1 cellular context compared by ENCODE assay signal in the genomic region with DNA sequence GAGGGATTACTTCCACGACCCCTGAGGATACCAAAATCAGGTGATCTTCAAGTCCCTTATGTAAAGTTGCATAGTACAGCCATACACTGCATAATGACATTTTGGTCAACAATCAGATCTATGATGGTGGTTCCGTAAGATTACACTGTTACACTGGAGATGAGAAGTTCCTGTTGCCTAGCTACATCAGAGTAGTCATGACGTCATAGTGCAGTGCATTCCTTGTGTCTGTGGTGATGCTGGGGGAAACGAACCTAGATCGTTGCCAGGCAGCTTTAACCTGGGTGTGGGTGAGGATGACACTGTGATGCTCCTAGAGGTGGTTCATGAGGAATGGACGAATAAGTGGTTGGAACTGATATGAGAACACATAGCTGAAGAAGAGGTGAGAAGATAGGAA.
TF ChIP-seq lines count a peak whose summit lies in the region.

No MANE protein-coding gene starts in this region.

TF ChIP-seq in K562, 482 proteins besides CTCF, POLR2A, EP300 and RAD21:
- TF ChIP-seq CREM (IDR thresholded peaks at IDR 0.05; ENCODE audit: low read depth), result 0 out of 2 replicates have a peak, but pooled peaks have one; percentile 29
- TF ChIP-seq, protein P1, sequence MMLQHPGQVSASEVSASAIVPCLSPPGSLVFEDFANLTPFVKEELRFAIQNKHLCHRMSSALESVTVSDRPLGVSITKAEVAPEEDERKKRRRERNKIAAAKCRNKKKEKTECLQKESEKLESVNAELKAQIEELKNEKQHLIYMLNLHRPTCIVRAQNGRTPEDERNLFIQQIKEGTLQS (IDR thresholded peaks at IDR 0.05), result peak; percentile 50; the same call in 1 of the 2 replicates
- TF ChIP-seq, protein P1 (CRISPR knock-in tag; conservative IDR thresholded peaks at IDR 0.05), result no peak
- TF ChIP-seq POU5F1 (IDR thresholded peaks at IDR 0.05; ENCODE audit: borderline replicate concordance, low read depth, low read length, partially characterized antibody), result no peak
- TF ChIP-seq SUPT5H (IDR thresholded peaks at IDR 0.05), result no peak
- TF ChIP-seq RFX1 (IDR thresholded peaks at IDR 0.05), result peak; percentile 34; the same call in 1 of the 2 replicates
- TF ChIP-seq ATF1 (CRISPR knock-in tag; IDR thresholded peaks at IDR 0.05), result no peak
- TF ChIP-seq ATF1 (tag; IDR thresholded peaks at IDR 0.05), result peak; percentile 61
